In genomic region chr19:35155981-35156672, GRCh38 we compare ENCODE assay signal across 10 cellular contexts. TPM values are rescaled to one million over a fixed set of nuclear protein-coding genes. Genes with fewer than 3 reads are reported as not detected.
DNase-seq lines count a peak whose midpoint lies in the region; ATAC-seq lines count a peak whose summit lies in the region.
"Had no signal": no experiment of that assay in that cellular context is flagged by ENCODE, and none has a peak within 500 bp of the region (broad histone marks: within the 10 kb centered on the region; RNA-seq: fewer than 3 reads in every experiment).

No MANE protein-coding gene starts in this region.

- peaks cover 12% of the 10 kb centered on the region; the same call in 1 of the 2 replicates for H3K4me1 ChIP-seq in iPS-20b (ENCODE audit: insufficient read depth, low read length)
- H3K4me1 ChIP-seq in thymus (ENCODE audit: control insufficient read depth, insufficient read depth, low read length) = peaks cover 18% of the 10 kb centered on the region

- no peak overlapping the region for H3K27ac ChIP-seq in iPS-20b (ENCODE audit: low read length)
- H3K27ac ChIP-seq in thymus (ENCODE audit: low read depth) = no peak overlapping the region

- peak overlapping the region; percentile 72; the same call in 1 of the 2 replicates for H3K9ac ChIP-seq in iPS-20b (ENCODE audit: low read depth, low read length)

- H3K27me3 Mint-ChIP-seq in activated T-cell treated with anti-CD3 and anti-CD28 coated beads, Interleukin-2, amount 50 U/mL, for 72 hours (ENCODE audit: low read depth) = no peaks in the 10 kb centered on the region
- peaks cover 7% of the 10 kb centered on the region for H3K27me3 Mint-ChIP-seq in activated CD8-positive, alpha-beta T cell treated with anti-CD3 and anti-CD28 coated beads, Interleukin-2, amount 10 ng/mL, durations not matched to agents 7 days and 5 days (ENCODE audit: low read depth)

- H3K36me3 ChIP-seq in iPS-20b (ENCODE audit: insufficient read depth, low read depth, low read length) (peaks cover 40% of the 10 kb centered on the region), thymus (ENCODE audit: control insufficient read depth, insufficient read depth) (peaks cover 21% of the 10 kb centered on the region)

- H3K4me1 Mint-ChIP-seq in activated T-cell treated with anti-CD3 and anti-CD28 coated beads, Interleukin-2, amount 50 U/mL, for 72 hours (ENCODE audit: low read depth) = peaks cover 43% of the 10 kb centered on the region
- H3K4me1 Mint-ChIP-seq in activated CD8-positive, alpha-beta T cell treated with anti-CD3 and anti-CD28 coated beads, Interleukin-2, amount 10 ng/mL, durations not matched to agents 7 days and 5 days (ENCODE audit: low read depth) = peaks cover 51% of the 10 kb centered on the region

- H3K4me3 Mint-ChIP-seq in activated T-cell treated with anti-CD3 and anti-CD28 coated beads, Interleukin-2, amount 50 U/mL, for 72 hours = peak overlapping the region; percentile 94 to 100
- H3K4me3 Mint-ChIP-seq in activated CD8-positive, alpha-beta T cell treated with anti-CD3 and anti-CD28 coated beads, Interleukin-2, amount 10 ng/mL, durations not matched to agents 7 days and 5 days = peak overlapping the region; percentile 97

- CTCF ChIA-PET in activated CD8-positive, alpha-beta T cell treated with anti-CD3 and anti-CD28 coated beads, Interleukin-2, amount 10 ng/mL, durations not matched to agents 7 days and 5 days (lab: Charles Lee) = interaction anchor here (0.9 kb wide), 1 partner anchor 15 kb away, joined by 3 read pairs; no protein-coding TSS in a partner anchor

- peaks cover 17 to 44% of the 10 kb centered on the region in 2 donors for H3K36me3 Mint-ChIP-seq in activated T-cell treated with anti-CD3 and anti-CD28 coated beads, Interleukin-2, amount 50 U/mL, for 72 hours (ENCODE audit: insufficient read depth in 2 of 2)
- peaks cover 68% of the 10 kb centered on the region for H3K36me3 Mint-ChIP-seq in activated CD8-positive, alpha-beta T cell treated with anti-CD3 and anti-CD28 coated beads, Interleukin-2, amount 10 ng/mL, durations not matched to agents 7 days and 5 days (ENCODE audit: low read depth)

- peaks cover 31% of the 10 kb centered on the region for H3K27me3 ChIP-seq in iPS-20b (ENCODE audit: insufficient read depth, low read length)
- peaks cover 6% of the 10 kb centered on the region for H3K27me3 ChIP-seq in thymus (ENCODE audit: control insufficient read depth, insufficient read depth)

- peaks cover 0 to 2% of the 10 kb centered on the region in 2 donors for H3K9me3 Mint-ChIP-seq in activated T-cell treated with anti-CD3 and anti-CD28 coated beads, Interleukin-2, amount 50 U/mL, for 72 hours
- H3K9me3 Mint-ChIP-seq in activated CD8-positive, alpha-beta T cell treated with anti-CD3 and anti-CD28 coated beads, Interleukin-2, amount 10 ng/mL, durations not matched to agents 7 days and 5 days (ENCODE audit: insufficient read depth) = peaks cover under 1% of the 10 kb centered on the region

- peak overlapping the region; percentile 94 for H3K27ac Mint-ChIP-seq in activated T-cell treated with anti-CD3 and anti-CD28 coated beads, Interleukin-2, amount 50 U/mL, for 72 hours
- peak overlapping the region; percentile 96 for H3K27ac Mint-ChIP-seq in activated CD8-positive, alpha-beta T cell treated with anti-CD3 and anti-CD28 coated beads, Interleukin-2, amount 10 ng/mL, durations not matched to agents 7 days and 5 days

- ATAC-seq in activated T-cell treated with anti-CD3 and anti-CD28 coated beads, Interleukin-2, amount 50 U/mL, for 72 hours (replicated peaks in 1 of 2) = no peak
- no peak for ATAC-seq in activated CD8-positive, alpha-beta T cell treated with anti-CD3 and anti-CD28 coated beads, Interleukin-2, amount 10 ng/mL, durations not matched to agents 7 days and 5 days
- no peak for ATAC-seq in HG03460 (IDR thresholded peaks at IDR 0.05; ENCODE audit: unreplicated experiment)

- peaks cover 3% of the 10 kb centered on the region; the same call in 1 of the 2 replicates for H3K9me3 ChIP-seq in iPS-20b (ENCODE audit: insufficient read depth, low read depth, low read length)
- no peaks in the 10 kb centered on the region for H3K9me3 ChIP-seq in thymus (ENCODE audit: control insufficient read depth)

- no peak for DNase-seq in activated T-cell treated with anti-CD3 and anti-CD28 coated beads, Interleukin-2, amount 50 U/mL, for 72 hours
- DNase-seq in activated T-cell treated with anti-CD3 and anti-CD28 coated beads, Interleukin-2, amount 50 U/mL, for 48 hours = no peak
- DNase-seq in activated CD8-positive, alpha-beta T cell treated with anti-CD3 and anti-CD28 coated beads, Interleukin-2, amount 10 ng/mL, durations not matched to agents 7 days and 5 days = no peak
- DNase-seq in GM19240 (ENCODE audit: insufficient read length, low spot score) = no peak
- DNase-seq in DMS 273 treated with DMSO at 0.1 percent for 48 hours (lab: John Stamatoyannopoulos, UW) = no peak
- DNase-seq: NCI-H82 had no signal

- POLR2A ChIA-PET in activated CD8-positive, alpha-beta T cell treated with anti-CD3 and anti-CD28 coated beads, Interleukin-2, amount 10 ng/mL, durations not matched to agents 7 days and 5 days (lab: Charles Lee) = interaction anchor here (0.6 kb wide), 1 partner anchor 56 kb away, joined by 4 read pairs; no protein-coding TSS in a partner anchor

- H3K4me3 ChIP-seq in iPS-20b (ENCODE audit: low read length) (peak overlapping the region; percentile 80), thymus (ENCODE audit: low read length) (peak overlapping the region; percentile 83)

- 94% methylated on average over 6 of the region's 6 CpGs for WGBS in thymus

RNA-seq across cellular contexts. Expression of gene FXYD5, which starts 1.6 kb away (rescaled TPM):
- total RNA-seq in activated T-cell treated with anti-CD3 and anti-CD28 coated beads, Interleukin-2, amount 50 U/mL, for 72 hours = 100 to 1,000 TPM; 331 to 342 TPM
- 100 to 1,000 TPM; 338 to 384 TPM for total RNA-seq in activated CD8-positive, alpha-beta T cell treated with anti-CD3 and anti-CD28 coated beads, Interleukin-2, amount 10 ng/mL, durations not matched to agents 7 days and 5 days
- 136 TPM for polyA plus RNA-seq in thymus

RNA-seq across cellular contexts. Expression of gene FXYD7, which starts 13.1 kb away (rescaled TPM):
- 1 to 10 TPM; 1.0 to 1.2 TPM for total RNA-seq in activated T-cell treated with anti-CD3 and anti-CD28 coated beads, Interleukin-2, amount 50 U/mL, for 72 hours
- total RNA-seq in activated CD8-positive, alpha-beta T cell treated with anti-CD3 and anti-CD28 coated beads, Interleukin-2, amount 10 ng/mL, durations not matched to agents 7 days and 5 days = 1 to 10 TPM; 4.1 to 5.2 TPM
- polyA plus RNA-seq in thymus = 1.9 TPM
- total RNA-seq: renal cortical epithelial cell had no signal

RNA-seq across cellular contexts. Expression of gene FXYD1, which starts 17.5 kb away (rescaled TPM):
- total RNA-seq in activated T-cell treated with anti-CD3 and anti-CD28 coated beads, Interleukin-2, amount 50 U/mL, for 72 hours = 1 to 10 TPM; 1.6 to 2.0 TPM
- total RNA-seq in activated CD8-positive, alpha-beta T cell treated with anti-CD3 and anti-CD28 coated beads, Interleukin-2, amount 10 ng/mL, durations not matched to agents 7 days and 5 days = 1 to 10 TPM; 1.3 to 1.4 TPM
- 17.1 TPM for polyA plus RNA-seq in thymus
- total RNA-seq: renal cortical epithelial cell had no signal

RNA-seq across cellular contexts. Expression of gene LGI4, which starts 21.3 kb away (rescaled TPM):
- total RNA-seq in activated T-cell treated with anti-CD3 and anti-CD28 coated beads, Interleukin-2, amount 50 U/mL, for 72 hours = under 1 TPM; 0.72 to 1.00 TPM
- under 1 TPM; 0.13 TPM for total RNA-seq in activated CD8-positive, alpha-beta T cell treated with anti-CD3 and anti-CD28 coated beads, Interleukin-2, amount 10 ng/mL, durations not matched to agents 7 days and 5 days
- polyA plus RNA-seq in thymus = 9.8 TPM
- total RNA-seq: renal cortical epithelial cell had no signal

RNA-seq across cellular contexts. Expression of gene FXYD3, which starts 40.5 kb away (rescaled TPM):
- not detected for total RNA-seq in activated T-cell treated with anti-CD3 and anti-CD28 coated beads, Interleukin-2, amount 50 U/mL, for 72 hours
- not detected for total RNA-seq in activated CD8-positive, alpha-beta T cell treated with anti-CD3 and anti-CD28 coated beads, Interleukin-2, amount 10 ng/mL, durations not matched to agents 7 days and 5 days
- polyA plus RNA-seq in thymus = 175 TPM
- total RNA-seq: renal cortical epithelial cell had no signal
